In genomic region chr14:50830044-50830931, GRCh38 we compare ENCODE assay signal across 9 cellular contexts. TPM values are rescaled to one million over a fixed set of nuclear protein-coding genes. Genes with fewer than 3 reads are reported as not detected.
DNase-seq lines count a peak whose midpoint lies in the region; ATAC-seq and TF ChIP-seq lines count a peak whose summit lies in the region.
"Had no signal": no experiment of that assay in that cellular context is flagged by ENCODE, and none has a peak within 500 bp of the region (broad histone marks: within the 10 kb centered on the region; RNA-seq: fewer than 3 reads in every experiment).

No MANE protein-coding gene starts in this region.

- H3K9me3 ChIP-seq in CD4-positive, CD25-positive, alpha-beta regulatory T cell (ENCODE audit: control insufficient read depth in 2 of 2, low read length in 2 of 2): no peaks in the 10 kb centered on the region
- no peaks in the 10 kb centered on the region for H3K9me3 ChIP-seq in tibial artery

- H3K36me3 Mint-ChIP-seq in CD4-positive, CD25-positive, alpha-beta regulatory T cell: peaks cover 5% of the 10 kb centered on the region

- H3K36me3 ChIP-seq in CD4-positive, CD25-positive, alpha-beta regulatory T cell (ENCODE audit: control insufficient read depth, insufficient read depth, low read length): no peaks in the 10 kb centered on the region
- no peaks in the 10 kb centered on the region for H3K36me3 ChIP-seq in tibial artery

- peaks cover 5% of the 10 kb centered on the region for H3K27me3 Mint-ChIP-seq in CD4-positive, CD25-positive, alpha-beta regulatory T cell

- peaks cover 21 to 66% (median 55%) of the 10 kb centered on the region in 4 donors for H3K4me1 Mint-ChIP-seq in CD4-positive, CD25-positive, alpha-beta regulatory T cell

- H3K27ac ChIP-seq in CD4-positive, CD25-positive, alpha-beta regulatory T cell (ENCODE audit: insufficient read depth, low read length, poor library complexity, severe bottlenecking): peak overlapping the region; percentile 66
- H3K27ac ChIP-seq in tibial artery: peak overlapping the region; percentile 86 to 88

- peak; percentile 56 to 73 (median 61) for DNase-seq in CD4-positive, CD25-positive, alpha-beta regulatory T cell
- DNase-seq in RPMI7951 (ENCODE audit: low read depth) (peak; percentile 32), activated gamma-delta T cell treated with Interleukin-2 at 50 U/mL for 16 hours (peak; percentile 61), germinal center (ENCODE audit: low spot score) (peak; percentile 69), occipital lobe (lab: John Stamatoyannopoulos, UW) (peak; percentile 62), tibial artery (peak; percentile 61 to 78)

- no peak for TF ChIP-seq CTCF in tibial artery (IDR thresholded peaks at IDR 0.05)

- peak overlapping the region; percentile 84 for H3K4me3 ChIP-seq in CD4-positive, CD25-positive, alpha-beta regulatory T cell (ENCODE audit: low read depth, low read length)
- peak overlapping the region; percentile 87 to 92 for H3K4me3 ChIP-seq in tibial artery

- peak; percentile 59 to 69 for ATAC-seq in CD4-positive, CD25-positive, alpha-beta regulatory T cell (ENCODE audit: low read depth in 2 of 2)
- ATAC-seq in GM19452 (IDR thresholded peaks at IDR 0.05; ENCODE audit: unreplicated experiment) (peak; percentile 38), HG03558 (IDR thresholded peaks at IDR 0.05; ENCODE audit: extremely low read depth, unreplicated experiment) (peak; percentile 10)

- intact Hi-C loops in tibial artery (cut with DNase I; ENCODE audit: low total_unique reads): no loop called here

- H3K27ac Mint-ChIP-seq in CD4-positive, CD25-positive, alpha-beta regulatory T cell: peak overlapping the region; percentile 77 to 87 (median 85)

- peaks cover 38% of the 10 kb centered on the region for H3K4me1 ChIP-seq in CD4-positive, CD25-positive, alpha-beta regulatory T cell (ENCODE audit: control insufficient read depth, insufficient read depth, low read length, poor library complexity, severe bottlenecking)
- H3K4me1 ChIP-seq in tibial artery: peaks cover 4 to 18% (median 15%) of the 10 kb centered on the region in 4 donors

- H3K9me3 Mint-ChIP-seq in CD4-positive, CD25-positive, alpha-beta regulatory T cell: no peaks in the 10 kb centered on the region

- no peaks in the 10 kb centered on the region for H3K27me3 ChIP-seq in CD4-positive, CD25-positive, alpha-beta regulatory T cell (ENCODE audit: control insufficient read depth, insufficient read depth, low read length)
- no peaks in the 10 kb centered on the region for H3K27me3 ChIP-seq in tibial artery

- H3K4me3 Mint-ChIP-seq in CD4-positive, CD25-positive, alpha-beta regulatory T cell: peak overlapping the region; percentile 89 to 96 (median 94)

RNA-seq across cellular contexts. Expression of gene NIN, which starts 0.7 kb away (rescaled TPM):
- total RNA-seq in CD4-positive, CD25-positive, alpha-beta regulatory T cell: 78.2 TPM
- 10 to 100 TPM; 17.6 to 25.4 (median 21.4) TPM for polyA plus RNA-seq in CD4-positive, CD25-positive, alpha-beta regulatory T cell
- total RNA-seq in RPMI7951 (2014; rRNA removed; shearing (Covaris generic)): 18.8 and 20.7 TPM in 2 replicates
- total RNA-seq in occipital lobe: 67.5 TPM

RNA-seq across cellular contexts. Expression of gene ABHD12B, which starts 41.6 kb away (rescaled TPM):
- total RNA-seq in CD4-positive, CD25-positive, alpha-beta regulatory T cell: 0.64 TPM
- polyA plus RNA-seq in CD4-positive, CD25-positive, alpha-beta regulatory T cell: not detected
- total RNA-seq in RPMI7951 (2014; rRNA removed; shearing (Covaris generic)): 0.12 TPM in 1 of 2 replicates, not detected in the other
- total RNA-seq in occipital lobe: not detected
- total RNA-seq: T-helper 1 cell treated with Interleukin-12 subunit alpha and Interleukin-12 subunit beta and Interleukin-4 antibody, amounts not matched to agents 30 ng/mL and 1 ng/mL, for 36 hours had no signal

Comparison
In these comparisons a context has a peak if more than half of its experiments do, and no peak if none do; other contexts are left out.
1. Peak in every context shown above with its lines: DNase-seq, ATAC-seq, H3K4me3 ChIP-seq and H3K27ac ChIP-seq.
2. ATAC-seq: peak in every context shown above with its lines; median percentile 64 in CD4-positive, CD25-positive, alpha-beta regulatory T cell; 38 in GM19452; 10 in HG03558.